Comparison of ENCODE assay signal across 27 cellular contexts in the genomic region with DNA sequence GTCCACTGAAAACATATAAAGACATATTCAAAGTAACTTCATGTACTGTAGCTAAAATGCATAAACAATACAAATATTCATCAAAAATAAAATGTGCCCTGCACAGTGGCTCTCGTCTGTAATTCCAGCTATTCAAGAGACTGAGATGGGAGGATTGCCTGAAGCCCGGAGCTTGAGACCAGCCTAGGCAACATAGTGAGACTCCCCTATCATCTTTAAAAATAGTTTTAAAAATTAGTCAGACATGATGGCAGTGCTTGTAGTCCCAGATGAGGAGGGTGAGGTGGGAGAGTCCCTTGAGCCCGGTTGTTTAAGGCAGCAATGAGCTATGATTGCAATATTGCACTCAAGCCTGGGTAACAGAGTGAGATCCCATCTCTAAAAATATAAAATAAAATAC.
"Had no signal": no experiment of that assay in that cellular context is flagged by ENCODE, and none has a peak within 500 bp of the region (broad histone marks: within the 10 kb centered on the region; RNA-seq: fewer than 3 reads in every experiment).

No MANE protein-coding gene starts in this region.

- H3K27me3 ChIP-seq: dorsolateral prefrontal cortex, esophagus squamous epithelium, gastrocnemius medialis, heart right ventricle, left lung had no signal

- FAIRE-seq: colon, endothelial cell of umbilical vein, islet of Langerhans, keratinocyte had no signal

- H3K27me3 Mint-ChIP-seq: memory B cell, naive B cell had no signal

- ATAC-seq: esophagus mucosa, gastrocnemius medialis, heart right ventricle, left cardiac atrium, left lung, left ventricle myocardium superior, lower lobe of right lung, mucosa of descending colon had no signal

- H3K27ac Mint-ChIP-seq: memory B cell, mesothelial cell of epicardium, naive B cell had no signal

- H3K27ac ChIP-seq: coronary artery, dorsolateral prefrontal cortex, esophagus squamous epithelium, gastrocnemius medialis, heart right ventricle, left lung, lower lobe of right lung had no signal

- H3K4me3 ChIP-seq: coronary artery, dorsolateral prefrontal cortex, esophagus squamous epithelium, gastrocnemius medialis, heart right ventricle, left lung, lower lobe of right lung, mucosa of descending colon had no signal

- DNase-seq: dermis blood vessel endothelial cell; dorsolateral prefrontal cortex; effector CD4-positive, alpha-beta T cell; effector memory CD4-positive, alpha-beta T cell; erythroblast; esophagus squamous epithelium; foreskin fibroblast; foreskin melanocyte; gastrocnemius medialis; glutamatergic neuron; head of caudate nucleus; heart right ventricle; hippocampal formation; left cardiac atrium; left lung; left ventricle myocardium superior; lower lobe of right lung; mucosa of descending colon; naive B cell had no signal

- H3K9me3 ChIP-seq: esophagus squamous epithelium, gastrocnemius medialis, lower lobe of right lung, mucosa of descending colon had no signal

- H3K4me1 Mint-ChIP-seq: memory B cell, mesothelial cell of epicardium, naive B cell had no signal

- H3K4me1 ChIP-seq: esophagus squamous epithelium, gastrocnemius medialis, heart right ventricle, left lung, lower lobe of right lung had no signal

- H3K4me3 Mint-ChIP-seq: memory B cell, mesothelial cell of epicardium, naive B cell had no signal

- H3K36me3 ChIP-seq: esophagus squamous epithelium, gastrocnemius medialis, heart right ventricle, left lung, lower lobe of right lung had no signal

- H3K36me3 Mint-ChIP-seq: memory B cell, naive B cell had no signal
